In genomic region chr9:132240860-132241482, GRCh38 we compare ENCODE assay signal across 8 cellular contexts.
DNase-seq lines count a peak whose midpoint lies in the region; ATAC-seq, FAIRE-seq and TF ChIP-seq lines count a peak whose summit lies in the region.

No MANE protein-coding gene starts in this region.

- ATAC-seq in GM19025 (IDR thresholded peaks at IDR 0.05; ENCODE audit: low read depth, unreplicated experiment) (peak; percentile 71), HG03280 (IDR thresholded peaks at IDR 0.05; ENCODE audit: unreplicated experiment) (peak; percentile 76)

- no peak for FAIRE-seq in kidney (lab: Jason Lieb, UNC)

- intact Hi-C loops in kidney (cut with DNase I) = no loop called here

- CTCF ChIA-PET in AG04449 (lab: Yijun Ruan, JAX) = interaction anchor here (0.6 to 9.9 kb wide), 8 partner anchors 11 to 482 kb away, joined by 3 to 333 read pairs (median 16); no protein-coding TSS in a partner anchor

- H3K9me3 ChIP-seq in kidney (ENCODE audit: control insufficient read depth in 1 of 2, low read length in 2 of 2) = no peaks in the 10 kb centered on the region

- H3K27ac ChIP-seq in kidney (ENCODE audit: low read depth in 2 of 2, low read length in 2 of 2) = no peak overlapping the region

- POLR2A ChIA-PET in AG04449 (lab: Yijun Ruan, JAX) = no interaction called here

- no peak overlapping the region for H3K9ac ChIP-seq in kidney (ENCODE audit: low read length in 2 of 2)

- H3K36me3 ChIP-seq in kidney (ENCODE audit: control insufficient read depth in 1 of 2, insufficient read depth in 2 of 2, low read length in 2 of 2) = no peaks in the 10 kb centered on the region

- peaks cover 0 to 12% of the 10 kb centered on the region in 2 donors for H3K4me1 ChIP-seq in kidney (ENCODE audit: control insufficient read depth in 1 of 2, insufficient read depth in 1 of 2, low read depth in 1 of 2, low read length in 2 of 2)

- peak; percentile 28 for DNase-seq in AG04449 (ENCODE audit: low read depth, low spot score)
- DNase-seq in NCI-H510A (lab: John Stamatoyannopoulos, UW) = peak; percentile 57
- DNase-seq in activated CD4-positive, alpha-beta T cell treated with anti-CD3 and anti-CD28 coated beads for 1 hour = peak; percentile 99
- peak; percentile 73 for DNase-seq in cerebellar cortex (ENCODE audit: low spot score)
- peak; percentile 100 for DNase-seq in kidney
- peak; percentile 99 for DNase-seq in stimulated activated CD4-positive, alpha-beta T cell treated with anti-CD3 and anti-CD28 coated beads, Interleukin-12 subunit alpha, Interleukin-12 subunit beta, amount 100 ng/mL, for 4 hours

- peak overlapping the region; percentile 61 for H3K4me3 ChIP-seq in AG04449 (ENCODE audit: low read depth, low read length)
- peak overlapping the region; percentile 57 to 78 for H3K4me3 ChIP-seq in kidney (ENCODE audit: low read length in 2 of 2)

- TF ChIP-seq CTCF in AG04449 (IDR thresholded peaks at IDR 0.05; ENCODE audit: insufficient read depth, low read length, missing control alignments) (no peak), kidney (IDR thresholded peaks at IDR 0.05; ENCODE audit: borderline replicate concordance, extremely low read depth, insufficient read depth) (no peak)

Comparison
In these comparisons a context has a peak if more than half of its experiments do, and no peak if none do; other contexts are left out.
1. DNase-seq: peak in every context shown above with its lines; median percentile 100 in kidney; 99 in activated CD4-positive, alpha-beta T cell treated with anti-CD3 and anti-CD28 coated beads for 1 hour; 99 in stimulated activated CD4-positive, alpha-beta T cell treated with anti-CD3 and anti-CD28 coated beads, Interleukin-12 subunit alpha, Interleukin-12 subunit beta, amount 100 ng/mL, for 4 hours; 73 in cerebellar cortex; 57 in NCI-H510A; 28 in AG04449.